Comparison of ENCODE assay signal across 8 cellular contexts in the genomic region with DNA sequence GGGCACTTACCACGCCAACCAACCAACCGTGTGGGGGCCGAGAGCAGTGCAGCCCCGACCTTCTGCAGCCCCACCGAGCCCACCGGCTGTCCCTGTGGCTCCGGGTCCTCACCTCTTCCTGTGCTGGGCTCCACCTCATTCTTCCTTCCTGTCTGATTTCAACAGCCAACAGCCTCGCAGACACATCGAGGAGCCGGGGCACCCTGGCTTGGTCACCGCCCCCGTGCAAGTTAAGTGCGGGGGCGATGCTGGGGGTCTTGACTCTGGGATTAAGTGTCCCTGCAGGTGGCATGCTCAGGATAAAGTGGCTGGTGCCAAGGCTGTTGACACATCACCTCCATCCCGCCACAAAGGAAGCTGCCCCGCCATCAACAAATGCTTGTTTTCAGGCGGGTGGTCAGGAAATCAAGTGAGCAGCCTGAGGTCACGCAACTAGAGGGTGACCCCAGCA. TPM values are rescaled to one million over a fixed set of nuclear protein-coding genes. Genes with fewer than 3 reads are reported as not detected.
DNase-seq lines count a peak whose midpoint lies in the region; ATAC-seq lines count a peak whose summit lies in the region.

NLRC3 (minus strand) TSS at position 102 of the 451 bp plus-strand sequence. CDS start 12,367 bp downstream, outside the sequence.

- no peak within 1 kb of the TSS for H4K91ac ChIP-seq in mesenchymal stem cell (ENCODE audit: low read length)

- H3K79me1 ChIP-seq in mesenchymal stem cell (replicated peaks; ENCODE audit: low read length, poor library complexity, severe bottlenecking): no peaks in the 10 kb centered on the region

- H3K4me1 ChIP-seq in mesenchymal stem cell (ENCODE audit: control insufficient read depth, insufficient read depth, low read depth, low read length) (peaks cover 25% of the 10 kb centered on the region), aorta (ENCODE audit: control insufficient read depth in 1 of 2, insufficient read depth in 2 of 2, low read length in 2 of 2) (no peaks in the 10 kb centered on the region)

- ATAC-seq in aorta (ENCODE audit: low FRiP score): no peak

- no peaks in the 10 kb centered on the region for H3K9me3 ChIP-seq in mesenchymal stem cell (ENCODE audit: control insufficient read depth, low read length)
- H3K9me3 ChIP-seq in aorta (ENCODE audit: control insufficient read depth, low read length): no peaks in the 10 kb centered on the region

- no peak within 1 kb of the TSS for H2BK120ac ChIP-seq in mesenchymal stem cell (ENCODE audit: low read depth, low read length)

- intact Hi-C loops in aorta (cut with DNase I): no loop called here

- H2AK5ac ChIP-seq in mesenchymal stem cell (ENCODE audit: low read length, severe bottlenecking): no peak within 1 kb of the TSS

- H4K8ac ChIP-seq in mesenchymal stem cell (ENCODE audit: low read length): no peak within 1 kb of the TSS

- H3K23ac ChIP-seq in mesenchymal stem cell (ENCODE audit: low read length in 2 of 2): no peak within 1 kb of the TSS

- H3K27me3 ChIP-seq in mesenchymal stem cell (ENCODE audit: control insufficient read depth in 1 of 2, insufficient read depth in 1 of 2, low read length in 2 of 2) (peaks cover 0 to 17% of the 10 kb centered on the region in 2 experiments), aorta (ENCODE audit: control insufficient read depth in 1 of 2, insufficient read depth in 2 of 2, low read length in 1 of 2) (no peaks in the 10 kb centered on the region)

- DNase-seq in GM19238 (ENCODE audit: insufficient read length, low spot score) (peak; percentile 56), T-helper 9 cell (peak; percentile 34), NCI-H2196 treated with DMSO at 0.1 percent for 48 hours (lab: John Stamatoyannopoulos, UW; ENCODE audit: unreplicated experiment) (no peak), mesenchymal stem cell (no peak), RPMI8226 (no peak), aorta (no peak)
- DNase-seq in central memory CD4-positive, alpha-beta T cell: peak; percentile 57
- peak; percentile 23 to 32 for DNase-seq in stimulated activated CD4-positive, alpha-beta T cell treated with anti-CD3 and anti-CD28 coated beads, Interleukin-4, amount 100 ng/mL, for 4 hours

- H2BK5ac ChIP-seq in mesenchymal stem cell (ENCODE audit: low read depth, low read length, poor library complexity, severe bottlenecking): no peak within 1 kb of the TSS

- no peak within 1 kb of the TSS for H3K4me2 ChIP-seq in mesenchymal stem cell (ENCODE audit: low read length, poor library complexity, severe bottlenecking)

- no peak within 1 kb of the TSS for H3K14ac ChIP-seq in mesenchymal stem cell (ENCODE audit: low read length in 2 of 2)

- no peak within 1 kb of the TSS for H2BK15ac ChIP-seq in mesenchymal stem cell (ENCODE audit: low read depth, poor library complexity, severe bottlenecking)

- no peak within 1 kb of the TSS for H2AFZ ChIP-seq in mesenchymal stem cell (ENCODE audit: low read depth, low read length)

- H2BK12ac ChIP-seq in mesenchymal stem cell (ENCODE audit: low read length in 2 of 2): no peak within 1 kb of the TSS

- no peak within 1 kb of the TSS for H3K9ac ChIP-seq in mesenchymal stem cell (ENCODE audit: low read length)

- WGBS in mesenchymal stem cell: 91% methylated on average over 17 of the region's 18 CpGs
- 59 to 67% methylated on average over 18 of the region's 18 CpGs for WGBS in aorta, 2 donors

- no peak within 1 kb of the TSS for H3K27ac ChIP-seq in mesenchymal stem cell (ENCODE audit: low read length, poor library complexity, severe bottlenecking)
- H3K27ac ChIP-seq in aorta (ENCODE audit: low read depth in 1 of 2, low read length in 2 of 2): no peak within 1 kb of the TSS

- no peak within 1 kb of the TSS for H3K4ac ChIP-seq in mesenchymal stem cell (ENCODE audit: low read depth in 1 of 2, low read length in 2 of 2)

- H3K4me3 ChIP-seq in mesenchymal stem cell (ENCODE audit: insufficient read depth in 1 of 2, low read depth in 1 of 2, low read length in 2 of 2) (no peak within 1 kb of the TSS), aorta (ENCODE audit: low read length in 2 of 2) (no peak within 1 kb of the TSS)

- no peak within 1 kb of the TSS for H3K18ac ChIP-seq in mesenchymal stem cell (ENCODE audit: low read depth in 1 of 2, low read length in 2 of 2)

- peaks cover under 1 to 9% of the 10 kb centered on the region in 2 experiments for H3K36me3 ChIP-seq in mesenchymal stem cell (ENCODE audit: control insufficient read depth in 1 of 2, insufficient read depth in 2 of 2, low read depth in 1 of 2, low read length in 2 of 2)
- H3K36me3 ChIP-seq in aorta (ENCODE audit: control insufficient read depth in 1 of 2, insufficient read depth in 2 of 2, low read length in 1 of 2): no peaks in the 10 kb centered on the region

RNA-seq across cellular contexts. Expression of gene NLRC3, which starts in this region (rescaled TPM):
- polyA plus RNA-seq in mesenchymal stem cell (2013, experiment 1 of 2): 0.01 TPM
- polyA plus RNA-seq in mesenchymal stem cell (2013, experiment 2 of 2): not detected
- 1 to 10 TPM in 1 of 2 donors, under 1 TPM in 1; 0.97 to 2.3 TPM for total RNA-seq in aorta
- under 1 TPM in 1 of 2 donors, not detected in 1; 0.38 TPM for polyA plus RNA-seq in aorta

Comparison
In these comparisons a context has a peak if more than half of its experiments do, and no peak if none do; other contexts are left out.
1. DNase-seq: peak in GM19238 (single experiment), T-helper 9 cell (single experiment), central memory CD4-positive, alpha-beta T cell (single experiment) and stimulated activated CD4-positive, alpha-beta T cell treated with anti-CD3 and anti-CD28 coated beads, Interleukin-4, amount 100 ng/mL, for 4 hours (2 of 2); none in NCI-H2196 treated with DMSO at 0.1 percent for 48 hours (single experiment), mesenchymal stem cell (single experiment), RPMI8226 (single experiment) and aorta (0 of 2).